In the genomic region with DNA sequence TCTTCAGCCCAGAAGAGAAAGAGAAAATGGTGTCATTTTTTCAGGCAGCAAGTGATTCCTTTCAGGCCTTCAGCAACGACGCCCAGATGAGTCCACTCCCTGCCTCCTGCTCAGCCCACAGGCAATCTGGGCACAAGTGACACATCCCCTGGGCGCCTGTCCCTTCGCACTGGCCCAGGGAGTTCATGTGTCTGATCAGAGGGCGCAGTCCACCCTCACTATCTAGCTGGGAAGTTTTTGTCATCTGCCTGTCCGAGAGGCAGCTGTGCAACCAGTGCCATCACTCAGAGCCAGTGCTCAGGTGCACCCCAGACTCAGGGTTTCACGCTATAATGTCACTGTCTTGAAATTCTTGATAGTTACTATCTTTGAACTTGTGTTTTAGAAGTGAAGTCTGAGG, we compare ENCODE assay signal across 8 cellular contexts. TPM values are rescaled to one million over a fixed set of nuclear protein-coding genes. Genes with fewer than 3 reads are reported as not detected.
DNase-seq lines count a peak whose midpoint lies in the region; ATAC-seq lines count a peak whose summit lies in the region.
"Had no signal": no experiment of that assay in that cellular context is flagged by ENCODE, and none has a peak within 500 bp of the region (broad histone marks: within the 10 kb centered on the region; RNA-seq: fewer than 3 reads in every experiment).

No MANE protein-coding gene starts in this region.

- H3K4me1 Mint-ChIP-seq in activated CD4-positive, alpha-beta memory T cell treated with anti-CD3 and anti-CD28 coated beads, Interleukin-2, amount 10 ng/mL, durations not matched to agents 7 days and 5 days, result peaks cover 11% of the 10 kb centered on the region
- peaks cover 13% of the 10 kb centered on the region for H3K4me1 Mint-ChIP-seq in stimulated activated effector memory CD8-positive, alpha-beta T cell treated with anti-CD3 and anti-CD28 coated beads, Interleukin-12 subunit alpha, Interleukin-12 subunit beta, amount 100 ng/mL, for 72 hours

- peak overlapping the region; percentile 67 for H3K4me3 Mint-ChIP-seq in activated CD4-positive, alpha-beta memory T cell treated with anti-CD3 and anti-CD28 coated beads, Interleukin-2, amount 10 ng/mL, durations not matched to agents 7 days and 5 days
- H3K4me3 Mint-ChIP-seq in stimulated activated effector memory CD8-positive, alpha-beta T cell treated with anti-CD3 and anti-CD28 coated beads, Interleukin-12 subunit alpha, Interleukin-12 subunit beta, amount 100 ng/mL, for 72 hours, result peak overlapping the region; percentile 81

- H3K9me3 Mint-ChIP-seq in activated CD4-positive, alpha-beta memory T cell treated with anti-CD3 and anti-CD28 coated beads, Interleukin-2, amount 10 ng/mL, durations not matched to agents 7 days and 5 days, result peaks cover 2% of the 10 kb centered on the region
- no peaks in the 10 kb centered on the region for H3K9me3 Mint-ChIP-seq in stimulated activated effector memory CD8-positive, alpha-beta T cell treated with anti-CD3 and anti-CD28 coated beads, Interleukin-12 subunit alpha, Interleukin-12 subunit beta, amount 100 ng/mL, for 72 hours

- no peaks in the 10 kb centered on the region for H3K36me3 Mint-ChIP-seq in activated CD4-positive, alpha-beta memory T cell treated with anti-CD3 and anti-CD28 coated beads, Interleukin-2, amount 10 ng/mL, durations not matched to agents 7 days and 5 days (ENCODE audit: low read depth)
- H3K36me3 Mint-ChIP-seq in stimulated activated effector memory CD8-positive, alpha-beta T cell treated with anti-CD3 and anti-CD28 coated beads, Interleukin-12 subunit alpha, Interleukin-12 subunit beta, amount 100 ng/mL, for 72 hours, result peaks cover 14% of the 10 kb centered on the region

- CTCF ChIA-PET in activated CD4-positive, alpha-beta memory T cell treated with anti-CD3 and anti-CD28 coated beads, Interleukin-2, amount 10 ng/mL, durations not matched to agents 7 days and 5 days (lab: Charles Lee), result no interaction called here

- DNase-seq in HuH-7 (ENCODE audit: low spot score) (peak; percentile 30), left lobe of liver (ENCODE audit: low spot score) (peak; percentile 78), DMS79 (lab: John Stamatoyannopoulos, UW) (no peak), germinal center (ENCODE audit: low spot score) (no peak)
- DNase-seq in activated CD4-positive, alpha-beta memory T cell treated with anti-CD3 and anti-CD28 coated beads, Interleukin-2, amount 10 ng/mL, durations not matched to agents 7 days and 5 days, result no peak
- DNase-seq in stimulated activated effector memory CD8-positive, alpha-beta T cell treated with anti-CD3 and anti-CD28 coated beads, Interleukin-12 subunit alpha, Interleukin-12 subunit beta, amount 100 ng/mL, for 72 hours (ENCODE audit: low spot score in 2 of 2), result no peak
- DNase-seq: NCI-H1436 had no signal

- H3K27me3 Mint-ChIP-seq in activated CD4-positive, alpha-beta memory T cell treated with anti-CD3 and anti-CD28 coated beads, Interleukin-2, amount 10 ng/mL, durations not matched to agents 7 days and 5 days, result no peaks in the 10 kb centered on the region

- peak overlapping the region; percentile 61 for H3K27ac Mint-ChIP-seq in activated CD4-positive, alpha-beta memory T cell treated with anti-CD3 and anti-CD28 coated beads, Interleukin-2, amount 10 ng/mL, durations not matched to agents 7 days and 5 days
- H3K27ac Mint-ChIP-seq in stimulated activated effector memory CD8-positive, alpha-beta T cell treated with anti-CD3 and anti-CD28 coated beads, Interleukin-12 subunit alpha, Interleukin-12 subunit beta, amount 100 ng/mL, for 72 hours, result no peak overlapping the region

- ATAC-seq in left lobe of liver (peak; percentile 65), GM21526 (IDR thresholded peaks at IDR 0.05; ENCODE audit: low FRiP score, unreplicated experiment) (no peak)
- no peak for ATAC-seq in stimulated activated effector memory CD8-positive, alpha-beta T cell treated with anti-CD3 and anti-CD28 coated beads, Interleukin-12 subunit alpha, Interleukin-12 subunit beta, amount 100 ng/mL, for 72 hours

- POLR2A ChIA-PET in activated CD4-positive, alpha-beta memory T cell treated with anti-CD3 and anti-CD28 coated beads, Interleukin-2, amount 10 ng/mL, durations not matched to agents 7 days and 5 days (lab: Charles Lee), result no interaction called here

RNA-seq across cellular contexts. Expression of gene KCNQ1OT1, which starts 1.4 kb away (rescaled TPM):
- total RNA-seq in activated CD4-positive, alpha-beta memory T cell treated with anti-CD3 and anti-CD28 coated beads, Interleukin-2, amount 10 ng/mL, durations not matched to agents 7 days and 5 days, result under 1 TPM; 0.25 to 0.28 TPM
- 1.2 TPM for total RNA-seq in left lobe of liver

Comparison
In these comparisons a context has a peak if more than half of its experiments do, and no peak if none do; other contexts are left out.
1. DNase-seq: peak in HuH-7 (single experiment) and left lobe of liver (single experiment); none in activated CD4-positive, alpha-beta memory T cell treated with anti-CD3 and anti-CD28 coated beads, Interleukin-2, amount 10 ng/mL, durations not matched to agents 7 days and 5 days (single experiment), stimulated activated effector memory CD8-positive, alpha-beta T cell treated with anti-CD3 and anti-CD28 coated beads, Interleukin-12 subunit alpha, Interleukin-12 subunit beta, amount 100 ng/mL, for 72 hours (0 of 2), DMS79 (single experiment) and germinal center (single experiment).